ENCODE assay signal across 27 cellular contexts in genomic region chr12:98344630-98345029, GRCh38.
A peak's percentile ranks its signal among the peaks of the same experiment; 100 is the strongest.
DNase-seq lines count a peak whose midpoint lies in the region; ATAC-seq, FAIRE-seq and TF ChIP-seq lines count a peak whose summit lies in the region.
"Had no signal": no experiment of that assay in that cellular context is flagged by ENCODE, and none has a peak within 500 bp of the region (broad histone marks: within the 10 kb centered on the region; RNA-seq: fewer than 3 reads in every experiment).

No MANE protein-coding gene starts in this region.

- in situ Hi-C loops in GM13977 (cut with MboI; ENCODE audit: low pct_unique_long_range_greater_than_20kb, low sequenced_read_pairs, unreplicated experiment), result no loop called here

- DNase-seq in NCI-H1930 (lab: John Stamatoyannopoulos, UW) (peak; percentile 69 to 85), foreskin keratinocyte (no peak), small intestine (peak; percentile 30), GM13977 (ENCODE audit: low spot score) (no peak), immature natural killer cell (no peak), left colon (no peak)
- DNase-seq: AML-193; CD4-positive, alpha-beta T cell; DMS53; GOT3; Kasumi-1; NCI-H1694 treated with DMSO at 0.1 percent for 48 hours; NCI-H2081 treated with DMSO at 0.1 percent for 48 hours; NCI-H2171; NCI-H524; NCI-H82; NK-92 treated with Interleukin-12 subunit alpha and Interleukin-12 subunit beta, amount 100 ng/mL, for 24 hours; PC-3; SW 1271 had no signal

- intact Hi-C loops in left colon (cut with DNase I, micrococcal nuclease), result no loop called here

- H3K4me3 ChIP-seq in HUES48 (ENCODE audit: low read depth, low read length) (no peak overlapping the region), small intestine (ENCODE audit: low read depth in 1 of 2, low read length in 2 of 2) (no peak overlapping the region)
- H3K4me3 ChIP-seq: A549; BLaER1 treated with 17β-estradiol and CSF1 and Interleukin-3, amounts not matched to agents 10 nM and 100 nM had no signal

- no peaks in the 10 kb centered on the region for H3K36me3 Mint-ChIP-seq in immature natural killer cell

- H3K9me3 ChIP-seq in HUES48 (ENCODE audit: control insufficient read depth, insufficient read depth, low read length) (no peaks in the 10 kb centered on the region), small intestine (ENCODE audit: control insufficient read depth, low read depth) (no peaks in the 10 kb centered on the region)
- H3K9me3 ChIP-seq: A549, SK-N-SH had no signal

- H3K27ac Mint-ChIP-seq in immature natural killer cell, result no peak overlapping the region
- H3K27ac Mint-ChIP-seq: CD4-positive, alpha-beta T cell had no signal

- peaks cover 0 to 4% (median 3%) of the 10 kb centered on the region in 3 donors for H3K27me3 Mint-ChIP-seq in immature natural killer cell (ENCODE audit: low read depth in 3 of 3)

- 84 to 90% (median 88%) methylated on average over 3 of the region's 3 CpGs for WGBS in small intestine, 3 donors

- H3K27me3 ChIP-seq in HUES48 (ENCODE audit: control insufficient read depth, insufficient read depth, low read length) (no peaks in the 10 kb centered on the region), foreskin keratinocyte (no peaks in the 10 kb centered on the region), small intestine (ENCODE audit: control insufficient read depth in 2 of 2, insufficient read depth in 2 of 2, low read length in 2 of 2) (no peaks in the 10 kb centered on the region)
- H3K27me3 ChIP-seq: BLaER1 treated with 17β-estradiol and CSF1 and Interleukin-3, amounts not matched to agents 10 nM and 100 nM had no signal

- H3K9me3 Mint-ChIP-seq in immature natural killer cell, result peaks cover 0 to 3% (median 0%) of the 10 kb centered on the region in 6 donors
- H3K9me3 Mint-ChIP-seq: CD4-positive, alpha-beta T cell had no signal

- TF ChIP-seq CTCF in foreskin keratinocyte (conservative IDR thresholded peaks at IDR 0.05), result no peak
- TF ChIP-seq CTCF in GM13977 (IDR thresholded peaks at IDR 0.05; ENCODE audit: extremely low read depth, insufficient read depth, missing control alignments), result no peak

- no peak for ATAC-seq in foreskin keratinocyte
- ATAC-seq in left colon, result no peak
- ATAC-seq: A549, HCT116, HepG2, PC-3 had no signal

- H3K4me3 Mint-ChIP-seq in immature natural killer cell, result no peak overlapping the region
- H3K4me3 Mint-ChIP-seq: CD4-positive, alpha-beta T cell had no signal

- H3K4me1 ChIP-seq in HUES48 (ENCODE audit: control insufficient read depth, insufficient read depth, low read length), result peaks cover 17% of the 10 kb centered on the region
- H3K4me1 ChIP-seq in foreskin keratinocyte, result peaks cover 12% of the 10 kb centered on the region
- H3K4me1 ChIP-seq in small intestine (ENCODE audit: control insufficient read depth in 2 of 2, insufficient read depth in 1 of 2, low read depth in 1 of 2, low read length in 1 of 2), result peaks cover 0 to 3% of the 10 kb centered on the region in 2 donors
- H3K4me1 ChIP-seq: A549; BLaER1 treated with 17β-estradiol and CSF1 and Interleukin-3, amounts not matched to agents 10 nM and 100 nM had no signal

- no peak for FAIRE-seq in small intestine (lab: Jason Lieb, UNC)
- FAIRE-seq: A549, D721Med, HepG2 had no signal

- no peaks in the 10 kb centered on the region for H3K4me1 Mint-ChIP-seq in immature natural killer cell

- H3K36me3 ChIP-seq in HUES48 (ENCODE audit: control insufficient read depth, insufficient read depth, low read length), result no peaks in the 10 kb centered on the region
- no peaks in the 10 kb centered on the region for H3K36me3 ChIP-seq in small intestine (ENCODE audit: control insufficient read depth in 2 of 2, insufficient read depth in 2 of 2, low read length in 2 of 2)

- peak overlapping the region; percentile 9 for H3K27ac ChIP-seq in HUES48 (ENCODE audit: low read depth, low read length)
- H3K27ac ChIP-seq in foreskin keratinocyte, result peak overlapping the region; percentile 3
- no peak overlapping the region for H3K27ac ChIP-seq in small intestine (ENCODE audit: low read depth in 1 of 2, low read length in 1 of 2)
- H3K27ac ChIP-seq: A549; BLaER1 treated with 17β-estradiol and CSF1 and Interleukin-3, amounts not matched to agents 10 nM and 100 nM; HL-60 had no signal

- H3K9ac ChIP-seq in HUES48 (ENCODE audit: low read depth, low read length), result no peak overlapping the region
- H3K9ac ChIP-seq: BLaER1 treated with 17β-estradiol and CSF1 and Interleukin-3, amounts not matched to agents 10 nM and 100 nM; SK-N-SH had no signal

Comparison
In these comparisons a context has a peak if more than half of its experiments do, and no peak if none do; other contexts are left out.
1. H3K27ac ChIP-seq: peak in HUES48 (single experiment) and foreskin keratinocyte (single experiment); none in small intestine (0 of 2).
2. DNase-seq: peak in NCI-H1930 (2 of 2) and small intestine (single experiment); none in foreskin keratinocyte (0 of 2), GM13977 (single experiment), immature natural killer cell (0 of 3) and left colon (0 of 2).